In genomic region chr1:115837762-115838421, GRCh38 we compare ENCODE assay signal across 9 cellular contexts. TPM values are rescaled to one million over a fixed set of nuclear protein-coding genes. Genes with fewer than 3 reads are reported as not detected.
A peak's percentile ranks its signal among the peaks of the same experiment; 100 is the strongest.
DNase-seq lines count a peak whose midpoint lies in the region; ATAC-seq and TF ChIP-seq lines count a peak whose summit lies in the region.
"Had no signal": no experiment of that assay in that cellular context is flagged by ENCODE, and none has a peak within 500 bp of the region (broad histone marks: within the 10 kb centered on the region; RNA-seq: fewer than 3 reads in every experiment).

No MANE protein-coding gene starts in this region.

- ATAC-seq in HG03175 (IDR thresholded peaks at IDR 0.05; ENCODE audit: unreplicated experiment) (no peak), GM18511 (IDR thresholded peaks at IDR 0.05; ENCODE audit: unreplicated experiment) (no peak)

- H3K4me3 ChIP-seq in NT2/D1 (ENCODE audit: insufficient read length, low read depth) (peak overlapping the region; percentile 73), hepatocyte (no peak overlapping the region)

- no peaks in the 10 kb centered on the region for H3K9me2 ChIP-seq in hepatocyte (replicated peaks; ENCODE audit: insufficient read depth)

- DNase-seq in GM03348 (ENCODE audit: low spot score) = peak; percentile 18
- DNase-seq in NT2/D1 (ENCODE audit: low read depth, low spot score) = no peak
- peak; percentile 16 for DNase-seq in hepatocyte (ENCODE audit: low spot score)
- peak; percentile 77 for DNase-seq in retina
- DNase-seq in OCI-M1 (lab: John Stamatoyannopoulos, UW) = no peak
- no peak for DNase-seq in activated CD4-positive, CD25-positive, alpha-beta regulatory T cell (lab: John Stamatoyannopoulos, UW)
- DNase-seq: NCI-H1105 had no signal

- WGBS in hepatocyte (ENCODE audit: low lambda C conversion rate, missing lambda C conversion rate) = 21% methylated on average over 75 of the region's 78 CpGs

- peak overlapping the region; percentile 83 for H3K4me2 ChIP-seq in hepatocyte

- H2AFZ ChIP-seq in hepatocyte = peak overlapping the region; percentile 41

- H4K20me1 ChIP-seq in hepatocyte (ENCODE audit: insufficient read depth, poor library complexity, severe bottlenecking) = no peaks in the 10 kb centered on the region

- H3K36me3 ChIP-seq in NT2/D1 (ENCODE audit: insufficient read depth, insufficient read length, low read length) (no peaks in the 10 kb centered on the region), hepatocyte (replicated peaks; ENCODE audit: insufficient read depth, low read depth) (no peaks in the 10 kb centered on the region)

- peak overlapping the region; percentile 87 for H3K9ac ChIP-seq in NT2/D1 (ENCODE audit: insufficient read length, low read depth)

- no peaks in the 10 kb centered on the region for H3K79me2 ChIP-seq in hepatocyte

- H3K9me3 ChIP-seq in NT2/D1 (ENCODE audit: insufficient read depth, low read length) (no peaks in the 10 kb centered on the region), hepatocyte (ENCODE audit: low read depth) (no peaks in the 10 kb centered on the region)

- H3K27me3 ChIP-seq in NT2/D1 (ENCODE audit: insufficient read depth, insufficient read length) (peaks cover 82% of the 10 kb centered on the region), hepatocyte (peaks cover 82% of the 10 kb centered on the region)

- no peak overlapping the region for H3K27ac ChIP-seq in hepatocyte

- no peak for TF ChIP-seq CTCF in hepatocyte (IDR thresholded peaks at IDR 0.05; ENCODE audit: poor library complexity)

- H3K4me1 ChIP-seq in NT2/D1 (ENCODE audit: insufficient read depth, insufficient read length) = no peaks in the 10 kb centered on the region
- peaks cover 23% of the 10 kb centered on the region for H3K4me1 ChIP-seq in hepatocyte (ENCODE audit: insufficient read depth)

RNA-seq across cellular contexts. Expression of gene NHLH2, which starts 3.0 kb away (rescaled TPM):
- not detected in 2 replicates for total RNA-seq in hepatocyte
- 0.02 and 0.49 TPM in 2 replicates for polyA plus RNA-seq in hepatocyte

Comparison
In these comparisons a context has a peak if more than half of its experiments do, and no peak if none do; other contexts are left out.
1. DNase-seq: peak in GM03348 (single experiment), hepatocyte (single experiment) and retina (single experiment); none in NT2/D1 (single experiment), OCI-M1 (single experiment) and activated CD4-positive, CD25-positive, alpha-beta regulatory T cell (0 of 4).